In genomic region chrX:132564026-132564425, GRCh38 we compare ENCODE assay signal across 13 cellular contexts.
A peak's percentile ranks its signal among the peaks of the same experiment; 100 is the strongest.
DNase-seq lines count a peak whose midpoint lies in the region; TF ChIP-seq lines count a peak whose summit lies in the region.
"Had no signal": no experiment of that assay in that cellular context is flagged by ENCODE, and none has a peak within 500 bp of the region (broad histone marks: within the 10 kb centered on the region; RNA-seq: fewer than 3 reads in every experiment).

No MANE protein-coding gene starts in this region.

- H3K36me3 ChIP-seq in MG63, result no peaks in the 10 kb centered on the region

- H3K27me3 ChIP-seq in MG63, result no peaks in the 10 kb centered on the region

- no peak overlapping the region for H3K4me3 ChIP-seq in MG63
- no peak overlapping the region for H3K4me3 ChIP-seq in fibroblast of mammary gland (ENCODE audit: control insufficient read depth, low read depth, low read length)
- H3K4me3 ChIP-seq in retinal pigment epithelial cell (ENCODE audit: low read length), result no peak overlapping the region

- TF ChIP-seq CTCF in fibroblast of mammary gland (conservative IDR thresholded peaks at IDR 0.05; ENCODE audit: control insufficient read depth, insufficient read depth, low read depth, low read length), result no peak
- no peak for TF ChIP-seq CTCF in retinal pigment epithelial cell (conservative IDR thresholded peaks at IDR 0.05; ENCODE audit: low read depth, low read length)
- no peak for TF ChIP-seq CTCF in GM13977 (IDR thresholded peaks at IDR 0.05; ENCODE audit: extremely low read depth, insufficient read depth, missing control alignments)

- in situ Hi-C loops in GM13977 (cut with MboI; ENCODE audit: low pct_unique_long_range_greater_than_20kb, low sequenced_read_pairs, unreplicated experiment), result no loop called here

- no peaks in the 10 kb centered on the region for H3K9me3 ChIP-seq in MG63

- DNase-seq in COLO829 (ENCODE audit: low spot score), result peak; percentile 6
- DNase-seq in MG63, result peak; percentile 4
- DNase-seq in fibroblast of mammary gland (ENCODE audit: low read depth), result peak; percentile 24
- DNase-seq in retinal pigment epithelial cell (ENCODE audit: low read depth), result peak; percentile 8
- no peak for DNase-seq in kidney glomerular epithelial cell (lab: John Stamatoyannopoulos, UW)
- DNase-seq in putamen (ENCODE audit: low spot score), result no peak
- DNase-seq in NCI-H1105 treated with DMSO at 0.1 percent for 48 hours (lab: John Stamatoyannopoulos, UW), result no peak
- DNase-seq in GM13977 (ENCODE audit: low spot score), result no peak
- DNase-seq: CD4-positive, alpha-beta T cell; DMS79 treated with DMSO at 0.1 percent for 48 hours; GDM1; NCI-H446; SHP77 had no signal

Comparison
In these comparisons a context has a peak if more than half of its experiments do, and no peak if none do; other contexts are left out.
1. DNase-seq: peak in COLO829 (single experiment), MG63 (single experiment), fibroblast of mammary gland (single experiment) and retinal pigment epithelial cell (single experiment); none in kidney glomerular epithelial cell (single experiment), putamen (single experiment), NCI-H1105 treated with DMSO at 0.1 percent for 48 hours (single experiment) and GM13977 (single experiment).